In the genomic region with DNA sequence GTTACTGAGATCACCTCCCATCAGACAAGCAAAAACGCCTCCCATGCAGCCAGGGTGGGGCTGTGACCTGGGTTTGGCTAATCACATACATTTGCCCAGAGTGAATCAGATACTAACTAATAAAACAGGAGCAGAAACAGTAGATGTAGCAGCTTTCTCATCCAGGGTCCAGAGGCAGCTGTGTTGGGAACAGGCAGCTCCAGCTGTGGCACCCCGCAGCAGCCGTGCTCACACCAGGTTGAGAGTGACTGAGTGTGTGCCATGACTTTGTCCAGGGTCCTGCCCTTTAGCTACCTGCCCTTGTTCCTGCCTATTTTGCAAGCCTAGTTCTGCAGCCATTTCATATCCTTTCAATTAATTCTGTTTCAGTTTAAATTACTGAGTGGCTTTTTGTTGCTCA, we compare ENCODE assay signal across 26 cellular contexts.
"Had no signal": no experiment of that assay in that cellular context is flagged by ENCODE, and none has a peak within 500 bp of the region (broad histone marks: within the 10 kb centered on the region; RNA-seq: fewer than 3 reads in every experiment).

No MANE protein-coding gene starts in this region.

- H3K27ac Mint-ChIP-seq: activated B cell treated with CpG ODN at 0.5 μM for 24 hours; activated naive CD8-positive, alpha-beta T cell treated with anti-CD3 and anti-CD28 coated beads, Interleukin-2, amount 10 ng/mL, durations not matched to agents 7 days and 5 days; neural progenitor cell; T-cell; T-helper 2 cell treated with Interferon-gamma antibody and Interleukin-4, amounts not matched to agents 5 μg/mL and 100 μg/mL, for 36 hours had no signal

- H3K27ac ChIP-seq: brain microvascular endothelial cell, epithelial cell of prostate, hepatocyte, neural progenitor cell, spleen, suprapubic skin, upper lobe of right lung had no signal

- DNase-seq: activated B cell treated with CpG ODN at 0.5 μM for 24 hours; activated CD4-positive, alpha-beta T cell treated with anti-CD3 and anti-CD28 coated beads, Interleukin-2, amount 50 U/mL, for 1 hour; activated CD8-positive, alpha-beta T cell treated with anti-CD3 and anti-CD28 coated beads for 36 hours; activated effector memory CD4-positive, alpha-beta T cell treated with Interleukin-2 at 50 U/mL for 16 hours; activated naive CD4-positive, alpha-beta T cell treated with Interleukin-2 at 50 U/mL for 16 hours; activated naive CD8-positive, alpha-beta T cell treated with anti-CD3 and anti-CD28 coated beads, Interleukin-2, amount 10 ng/mL, durations not matched to agents 7 days and 5 days; activated T-cell treated with anti-CD3 and anti-CD28 coated beads, Interleukin-2, amount 50 U/mL, for 48 hours; brain microvascular endothelial cell; left cardiac atrium; left ventricle myocardium superior; occipital lobe; spleen; stimulated activated naive CD4-positive, alpha-beta T cell; T-cell; tibial artery; upper lobe of right lung had no signal

- H3K9ac ChIP-seq: neural progenitor cell had no signal

- H3K4me3 ChIP-seq: hepatocyte, neural progenitor cell, spleen, suprapubic skin, tibial artery, upper lobe of right lung had no signal

- FAIRE-seq: astrocyte, frontal cortex, keratinocyte had no signal

- H3K4me3 Mint-ChIP-seq: activated CD8-positive, alpha-beta T cell treated with anti-CD3 and anti-CD28 coated beads for 36 hours; activated naive CD8-positive, alpha-beta T cell treated with anti-CD3 and anti-CD28 coated beads, Interleukin-2, amount 10 ng/mL, durations not matched to agents 7 days and 5 days; dendritic cell treated with granulocyte-macrophage colony-stimulating factor and Interleukin-4, amounts not matched to agents 40 ng/mL and 50 ng/mL, for 4 days; neural progenitor cell; T-helper 2 cell treated with Interferon-gamma antibody and Interleukin-4, amounts not matched to agents 5 μg/mL and 100 μg/mL, for 36 hours had no signal

- H3K9me3 ChIP-seq: spleen, suprapubic skin, tibial artery, upper lobe of right lung had no signal

- H3K4me1 Mint-ChIP-seq: neural progenitor cell had no signal

- ATAC-seq: activated CD8-positive, alpha-beta T cell treated with anti-CD3 and anti-CD28 coated beads for 36 hours; left ventricle myocardium superior; right cardiac atrium; T-cell; upper lobe of right lung had no signal

- H3K4me1 ChIP-seq: neural progenitor cell had no signal

- H3K79me2 ChIP-seq: hepatocyte had no signal

- H3K9me3 Mint-ChIP-seq: activated B cell treated with CpG ODN at 0.5 μM for 24 hours; activated CD8-positive, alpha-beta T cell treated with anti-CD3 and anti-CD28 coated beads for 36 hours; activated naive CD8-positive, alpha-beta T cell treated with anti-CD3 and anti-CD28 coated beads, Interleukin-2, amount 10 ng/mL, durations not matched to agents 7 days and 5 days; dendritic cell treated with granulocyte-macrophage colony-stimulating factor and Interleukin-4, amounts not matched to agents 40 ng/mL and 50 ng/mL, for 4 days; neural progenitor cell; T-cell; T-helper 2 cell treated with Interferon-gamma antibody and Interleukin-4, amounts not matched to agents 5 μg/mL and 100 μg/mL, for 36 hours had no signal

- H3K27me3 Mint-ChIP-seq: activated CD8-positive, alpha-beta T cell treated with anti-CD3 and anti-CD28 coated beads for 36 hours; activated naive CD8-positive, alpha-beta T cell treated with anti-CD3 and anti-CD28 coated beads, Interleukin-2, amount 10 ng/mL, durations not matched to agents 7 days and 5 days had no signal

- H3K27me3 ChIP-seq: brain microvascular endothelial cell, hepatocyte, suprapubic skin, tibial artery, upper lobe of right lung had no signal

- H3K4me2 ChIP-seq: neural progenitor cell had no signal

- H2AFZ ChIP-seq: hepatocyte, neural progenitor cell had no signal
